Comparison of ENCODE assay signal across 29 cellular contexts in genomic region chr19:34155686-34156085, GRCh38. TPM values are rescaled to one million over a fixed set of nuclear protein-coding genes. Genes with fewer than 3 reads are reported as not detected.
A peak's percentile ranks its signal among the peaks of the same experiment; 100 is the strongest.
DNase-seq lines count a peak whose midpoint lies in the region; ATAC-seq, FAIRE-seq and TF ChIP-seq lines count a peak whose summit lies in the region.
"Had no signal": no experiment of that assay in that cellular context is flagged by ENCODE, and none has a peak within 500 bp of the region (broad histone marks: within the 10 kb centered on the region; RNA-seq: fewer than 3 reads in every experiment).

No MANE protein-coding gene starts in this region.

- TF ChIP-seq CTCF in A549 (IDR thresholded peaks at IDR 0.05) (no peak), HFFc6 (IDR thresholded peaks at IDR 0.05) (no peak), brain microvascular endothelial cell (IDR thresholded peaks at IDR 0.05; ENCODE audit: low read depth, low read length, missing control alignments) (no peak)

- no peak for TF ChIP-seq POLR2A in A549 (IDR thresholded peaks at IDR 0.05; ENCODE audit: low read length)

- FAIRE-seq in A549 (lab: Jason Lieb, UNC), result peak; percentile 83
- FAIRE-seq: A204.1 had no signal

- no peaks in the 10 kb centered on the region for H3K9me3 Mint-ChIP-seq in HFFc6
- H3K9me3 Mint-ChIP-seq: activated naive CD4-positive, alpha-beta T cell treated with anti-CD3 and anti-CD28 coated beads, Interleukin-2, amount 50 U/mL, for 72 hours; CD8-positive, alpha-beta T cell had no signal

- no peak overlapping the region for H3K4me2 ChIP-seq in A549

- H3K4me1 Mint-ChIP-seq in HFFc6 (ENCODE audit: low read depth), result peaks cover 28% of the 10 kb centered on the region

- no peaks in the 10 kb centered on the region for H3K9me3 ChIP-seq in A549
- H3K9me3 ChIP-seq: BE2C, heart right ventricle, ovary had no signal

- POLR2A ChIA-PET in A549 (lab: Yijun Ruan, JAX), result no interaction called here

- in situ Hi-C loops in brain microvascular endothelial cell (cut with HindIII; ENCODE audit: low pct_ligation_motif_present, low sequenced_read_pairs), result no loop called here

- H3K4me3 ChIP-seq in A549, result no peak overlapping the region
- H3K4me3 ChIP-seq in brain microvascular endothelial cell (ENCODE audit: low read depth, low read length), result no peak overlapping the region
- H3K4me3 ChIP-seq: coronary artery, heart right ventricle, ovary, skin epidermis had no signal

- no peak for TF ChIP-seq EP300 in A549 (IDR thresholded peaks at IDR 0.05)

- peaks cover 14% of the 10 kb centered on the region for H3K4me1 ChIP-seq in A549
- H3K4me1 ChIP-seq: BE2C, heart right ventricle had no signal

- no peak overlapping the region for H3K27ac Mint-ChIP-seq in HFFc6
- H3K27ac Mint-ChIP-seq: CD8-positive, alpha-beta T cell; nephron progenitor cell had no signal

- no peak overlapping the region for H3K27ac ChIP-seq in A549
- H3K27ac ChIP-seq in brain microvascular endothelial cell, result no peak overlapping the region
- H3K27ac ChIP-seq: coronary artery, heart right ventricle, ovary, skin epidermis, VCaP had no signal

- ATAC-seq in A549, result no peak
- ATAC-seq in stimulated activated naive CD8-positive, alpha-beta T cell treated with anti-CD3 and anti-CD28 coated beads, Interleukin-15, Interleukin-2, amounts not matched to agents 100 U/mL and 50 U/mL, for 24 hours, result no peak
- ATAC-seq: activated naive CD4-positive, alpha-beta T cell treated with anti-CD3 and anti-CD28 coated beads, Interleukin-2, amount 50 U/mL, for 72 hours; CD8-positive, alpha-beta T cell; heart right ventricle; left colon had no signal

- CTCF ChIA-PET in A549 (lab: Yijun Ruan, JAX), result interaction anchor here (0.6 to 8.9 kb wide), 7 partner anchors 9 to 921 kb away, joined by 3 to 79 read pairs (median 5); no protein-coding TSS in a partner anchor

- no peaks in the 10 kb centered on the region for H3K27me3 ChIP-seq in brain microvascular endothelial cell (replicated peaks)
- H3K27me3 ChIP-seq: BE2C, heart right ventricle, ovary had no signal

- H3K27me3 Mint-ChIP-seq in HFFc6 (ENCODE audit: insufficient read depth), result peaks cover 16% of the 10 kb centered on the region

- no peak overlapping the region; the same call in 1 of the 2 replicates for H3K4me3 Mint-ChIP-seq in HFFc6
- H3K4me3 Mint-ChIP-seq: CD8-positive, alpha-beta T cell; nephron progenitor cell had no signal

- no peaks in the 10 kb centered on the region for H3K36me3 ChIP-seq in brain microvascular endothelial cell (replicated peaks)
- H3K36me3 ChIP-seq: BE2C, heart right ventricle, ovary had no signal

- TF ChIP-seq RAD21 in A549 (conservative IDR thresholded peaks at IDR 0.05 in 1 of 2, IDR thresholded peaks at IDR 0.05 in 1 of 2), result no peak

- H3K36me3 Mint-ChIP-seq in HFFc6 (ENCODE audit: low read depth), result no peaks in the 10 kb centered on the region
- H3K36me3 Mint-ChIP-seq: activated naive CD4-positive, alpha-beta T cell treated with anti-CD3 and anti-CD28 coated beads, Interleukin-2, amount 50 U/mL, for 72 hours; CD8-positive, alpha-beta T cell had no signal

- DNase-seq in A549 (ENCODE audit: low read depth in 1 of 2, low spot score in 1 of 2), result no peak
- peak; percentile 76 for DNase-seq in HFFc6
- peak; percentile 8 for DNase-seq in brain microvascular endothelial cell
- DNase-seq in hepatic stellate cell (ENCODE audit: low spot score), result peak; percentile 25
- no peak for DNase-seq in SW 1271 (lab: John Stamatoyannopoulos, UW)
- DNase-seq in stimulated activated naive CD8-positive, alpha-beta T cell treated with anti-CD3 and anti-CD28 coated beads, Interleukin-15, Interleukin-2, amounts not matched to agents 100 U/mL and 50 U/mL, for 24 hours, result no peak
- DNase-seq in glomerular visceral epithelial cell (ENCODE audit: extremely low spot score), result no peak
- DNase-seq in NCI-H1694 treated with DMSO at 0.1 percent for 48 hours (lab: John Stamatoyannopoulos, UW), result no peak
- DNase-seq: activated CD4-positive, alpha-beta T cell treated with anti-CD3 and anti-CD28 coated beads for 4 hours; activated effector memory CD4-positive, alpha-beta T cell treated with Interleukin-2 at 50 U/mL for 16 hours; BE2C; CD8-positive, alpha-beta T cell; effector memory CD4-positive, alpha-beta T cell; foreskin melanocyte; H7; heart right ventricle; left colon; NCI-H146; NCI-H2107; NCI-H446 treated with DMSO at 0.1 percent for 48 hours; nephron progenitor cell; ovary; stimulated activated naive CD4-positive, alpha-beta T cell treated with Interleukin-2 at 50 U/mL for 16 hours; T-helper 9 cell had no signal

- WGBS in A549 (ENCODE audit: missing lambda C conversion rate), result 73% methylated on average over 5 of the region's 5 CpGs

TF ChIP-seq in A549, 52 proteins besides CTCF, POLR2A, EP300 and RAD21:
- TF ChIP-seq NFE2L2 (conservative IDR thresholded peaks at IDR 0.05; ENCODE audit: low read length), result no peak
- TF ChIP-seq POLR2AphosphoS2 (conservative IDR thresholded peaks at IDR 0.05; ENCODE audit: low read length), result no peak
- TF ChIP-seq USF2 (IDR thresholded peaks at IDR 0.05), result no peak

RNA-seq across cellular contexts. Expression of gene LSM14A, which starts 16.6 kb away (rescaled TPM):
- polyA plus RNA-seq in A549 (2011; rRNA removed) (264 and 278 TPM in 2 replicates), A549 (2017; fragmentation: RNase III; extraction: RNeasy Plus Mini Kit Qiagen cat#74134 plus additional on column Dnase treatment) (227 to 253 TPM (median 241 TPM) in 3 replicates)
- polyA plus RNA-seq in A549 (2012; cell fraction: cytosol; rRNA removed), result 272 and 304 TPM in 2 replicates
- polyA plus RNA-seq in A549 (2012; cell fraction: nucleus; rRNA removed), result 99.0 and 113 TPM in 2 replicates
- 269 and 305 TPM in 2 replicates for polyA minus RNA-seq in A549 (2011; rRNA and poly(A)+ RNA removed)
- total RNA-seq in HFFc6 (2021; fragmentation: NEBNext Ultra II Directional; extraction: Animal tissue kit (Norgen Biotek cat#: 25700)), result 10 to 100 TPM; 66.5 to 92.9 (median 87.0) TPM

Comparison
In these comparisons a context has a peak if more than half of its experiments do, and no peak if none do; other contexts are left out.
1. DNase-seq: peak in HFFc6 (single experiment), brain microvascular endothelial cell (single experiment) and hepatic stellate cell (single experiment); none in A549 (0 of 2), SW 1271 (0 of 2), stimulated activated naive CD8-positive, alpha-beta T cell treated with anti-CD3 and anti-CD28 coated beads, Interleukin-15, Interleukin-2, amounts not matched to agents 100 U/mL and 50 U/mL, for 24 hours (single experiment), glomerular visceral epithelial cell (single experiment) and NCI-H1694 treated with DMSO at 0.1 percent for 48 hours (single experiment).